ENCODE assay signal across 16 cellular contexts in genomic region chr10:114845978-114846693, GRCh38. TPM values are rescaled to one million over a fixed set of nuclear protein-coding genes. Genes with fewer than 3 reads are reported as not detected.
DNase-seq lines count a peak whose midpoint lies in the region; ATAC-seq, FAIRE-seq and TF ChIP-seq lines count a peak whose summit lies in the region.
"Had no signal": no experiment of that assay in that cellular context is flagged by ENCODE, and none has a peak within 500 bp of the region (broad histone marks: within the 10 kb centered on the region; RNA-seq: fewer than 3 reads in every experiment).

No MANE protein-coding gene starts in this region.

- no peak for TF ChIP-seq POLR2A in endothelial cell of umbilical vein (IDR thresholded peaks at IDR 0.05; ENCODE audit: low read depth, low read length)

- H3K4me1 ChIP-seq in OCI-LY7 (ENCODE audit: insufficient read depth, low read length, poor library complexity, severe bottlenecking) (no peaks in the 10 kb centered on the region), endothelial cell of umbilical vein (ENCODE audit: control insufficient read depth, extremely low read depth, insufficient read depth, low read length) (no peaks in the 10 kb centered on the region), kidney (ENCODE audit: control insufficient read depth in 1 of 2, insufficient read depth in 1 of 2, low read depth in 1 of 2, low read length in 2 of 2) (no peaks in the 10 kb centered on the region)
- H3K4me1 ChIP-seq: BE2C had no signal

- H3K4me1 Mint-ChIP-seq in activated naive CD4-positive, alpha-beta T cell treated with anti-CD3 and anti-CD28 coated beads, Interleukin-2, amount 50 U/mL, for 24 hours: peaks cover 4% of the 10 kb centered on the region
- H3K4me1 Mint-ChIP-seq: H9 had no signal

- H3K9me3 Mint-ChIP-seq in activated naive CD4-positive, alpha-beta T cell treated with anti-CD3 and anti-CD28 coated beads, Interleukin-2, amount 50 U/mL, for 24 hours: no peaks in the 10 kb centered on the region
- H3K9me3 Mint-ChIP-seq in activated naive CD4-positive, alpha-beta T cell treated with anti-CD3 and anti-CD28 coated beads, Interleukin-2, amount 50 U/mL, for 72 hours: no peaks in the 10 kb centered on the region
- H3K9me3 Mint-ChIP-seq: CD4-positive, alpha-beta memory T cell; H9 had no signal

- no peak for ATAC-seq in activated naive CD4-positive, alpha-beta T cell treated with anti-CD3 and anti-CD28 coated beads, Interleukin-2, amount 50 U/mL, for 72 hours
- peak; percentile 68 for ATAC-seq in GM18498 (IDR thresholded peaks at IDR 0.05; ENCODE audit: unreplicated experiment)

- H3K27me3 Mint-ChIP-seq in activated naive CD4-positive, alpha-beta T cell treated with anti-CD3 and anti-CD28 coated beads, Interleukin-2, amount 50 U/mL, for 24 hours: no peaks in the 10 kb centered on the region
- H3K27me3 Mint-ChIP-seq: CD4-positive, alpha-beta memory T cell had no signal

- dilution Hi-C loops in endothelial cell of umbilical vein (cut with MboI; ENCODE audit: extremely low pct_ligation_motif_present, low sequenced_read_pairs): no loop called here

- POLR2A ChIA-PET in OCI-LY7 (lab: Charles Lee) (interaction anchor here (0.6 kb wide), 2 partner anchors 34 to 654 kb away, joined by 4 to 5 read pairs; no protein-coding TSS in a partner anchor), endothelial cell of umbilical vein (lab: Charles Lee) (no interaction called here)

- H3K27me3 ChIP-seq in endothelial cell of umbilical vein (ENCODE audit: control insufficient read depth in 2 of 2, insufficient read depth in 2 of 2, low read length in 2 of 2): no peaks in the 10 kb centered on the region
- H3K27me3 ChIP-seq: BE2C had no signal

- H4K20me1 ChIP-seq in OCI-LY7 (ENCODE audit: insufficient read depth, low read length): no peaks in the 10 kb centered on the region
- no peaks in the 10 kb centered on the region for H4K20me1 ChIP-seq in endothelial cell of umbilical vein (replicated peaks; ENCODE audit: control insufficient read depth, extremely low read depth, insufficient read depth, low read length)

- intact Hi-C loops in OCI-LY7 (cut with micrococcal nuclease; ENCODE audit: unreplicated experiment) (no loop called here), endothelial cell of umbilical vein (cut with micrococcal nuclease) (no loop called here), kidney (cut with DNase I) (no loop called here)

- H3K27ac ChIP-seq in OCI-LY7 (ENCODE audit: low read depth, low read length, poor library complexity, severe bottlenecking) (no peak overlapping the region), endothelial cell of umbilical vein (ENCODE audit: insufficient read depth, low read depth, low read length) (no peak overlapping the region), kidney (ENCODE audit: low read depth in 2 of 2, low read length in 2 of 2) (no peak overlapping the region)
- H3K27ac ChIP-seq: C4-2B, HL-60 had no signal

- no peak overlapping the region for H3K4me3 ChIP-seq in OCI-LY7 (ENCODE audit: low read depth, low read length, poor library complexity, severe bottlenecking)
- no peak overlapping the region for H3K4me3 ChIP-seq in endothelial cell of umbilical vein (replicated peaks in 1 of 3; ENCODE audit: insufficient read depth in 1 of 3, low read depth in 1 of 3, low read length in 3 of 3)
- H3K4me3 ChIP-seq in kidney (ENCODE audit: low read length in 2 of 2): no peak overlapping the region

- CTCF ChIA-PET in OCI-LY7 (lab: Charles Lee; ENCODE audit: unreplicated experiment): no interaction called here
- CTCF ChIA-PET in endothelial cell of umbilical vein (lab: Charles Lee): no interaction called here

- peak; percentile 26 for FAIRE-seq in endothelial cell of umbilical vein (lab: Jason Lieb, UNC)
- no peak for FAIRE-seq in kidney (lab: Jason Lieb, UNC)
- FAIRE-seq: GM12891 had no signal

- H3K9me1 ChIP-seq in endothelial cell of umbilical vein (replicated peaks; ENCODE audit: control insufficient read depth, extremely low read depth, insufficient read depth, low read length): no peaks in the 10 kb centered on the region

- no peaks in the 10 kb centered on the region for H3K9me2 ChIP-seq in OCI-LY7 (ENCODE audit: insufficient read depth, low read length)

- BruUV-seq in OCI-LY7 (replicated peaks; lab: Mats Ljungman, UMichigan): TSS peak; percentile 34
- no TSS peak for BruUV-seq in endothelial cell of umbilical vein (replicated peaks; lab: Mats Ljungman, UMichigan)

- H3K9ac ChIP-seq in endothelial cell of umbilical vein (replicated peaks; ENCODE audit: extremely low read depth, insufficient read depth, low read length) (no peak overlapping the region), kidney (ENCODE audit: low read length in 2 of 2) (no peak overlapping the region)

- no peak overlapping the region for H3K4me3 Mint-ChIP-seq in activated naive CD4-positive, alpha-beta T cell treated with anti-CD3 and anti-CD28 coated beads, Interleukin-2, amount 50 U/mL, for 24 hours
- H3K4me3 Mint-ChIP-seq: CD4-positive, alpha-beta memory T cell; H9 had no signal

- H3K36me3 Mint-ChIP-seq in activated naive CD4-positive, alpha-beta T cell treated with anti-CD3 and anti-CD28 coated beads, Interleukin-2, amount 50 U/mL, for 24 hours: peaks cover 21% of the 10 kb centered on the region
- peaks cover 17 to 39% of the 10 kb centered on the region in 2 donors for H3K36me3 Mint-ChIP-seq in activated naive CD4-positive, alpha-beta T cell treated with anti-CD3 and anti-CD28 coated beads, Interleukin-2, amount 50 U/mL, for 72 hours

- H3K9me3 ChIP-seq in OCI-LY7 (ENCODE audit: low read length) (no peaks in the 10 kb centered on the region; the same call in 1 of the 2 replicates), endothelial cell of umbilical vein (replicated peaks; ENCODE audit: control insufficient read depth, insufficient read depth, low read length) (no peaks in the 10 kb centered on the region), kidney (ENCODE audit: control insufficient read depth in 1 of 2, low read length in 2 of 2) (no peaks in the 10 kb centered on the region)
- H3K9me3 ChIP-seq: BE2C had no signal

- H3K79me2 ChIP-seq in OCI-LY7 (ENCODE audit: insufficient read depth, low read depth, low read length) (no peaks in the 10 kb centered on the region), endothelial cell of umbilical vein (ENCODE audit: control insufficient read depth, insufficient read depth, low read length) (no peaks in the 10 kb centered on the region)

- DNase-seq in activated naive CD4-positive, alpha-beta T cell treated with anti-CD3 and anti-CD28 coated beads, Interleukin-2, amount 50 U/mL, for 72 hours (ENCODE audit: low spot score in 2 of 2): no peak
- DNase-seq in OCI-LY7 (ENCODE audit: low spot score) (no peak), endothelial cell of umbilical vein (ENCODE audit: low read depth, low spot score) (no peak), NCI-H1092 treated with DMSO at 0.1 percent for 48 hours (lab: John Stamatoyannopoulos, UW) (no peak), kidney (no peak), NCI-H774 (lab: John Stamatoyannopoulos, UW) (no peak)
- DNase-seq: BE2C; CD4-positive, alpha-beta memory T cell; DMS79; GOT3; H9 had no signal

- H2AFZ ChIP-seq in OCI-LY7 (ENCODE audit: low read length) (no peak overlapping the region), endothelial cell of umbilical vein (ENCODE audit: low read depth, low read length) (no peak overlapping the region)

- no peak overlapping the region for H3K4me2 ChIP-seq in OCI-LY7 (ENCODE audit: low read length)
- no peak overlapping the region for H3K4me2 ChIP-seq in endothelial cell of umbilical vein (ENCODE audit: insufficient read depth, low read length)

- H3K27ac Mint-ChIP-seq in activated naive CD4-positive, alpha-beta T cell treated with anti-CD3 and anti-CD28 coated beads, Interleukin-2, amount 50 U/mL, for 24 hours: peak overlapping the region; percentile 59
- no peak overlapping the region for H3K27ac Mint-ChIP-seq in activated naive CD4-positive, alpha-beta T cell treated with anti-CD3 and anti-CD28 coated beads, Interleukin-2, amount 50 U/mL, for 72 hours
- H3K27ac Mint-ChIP-seq: H9 had no signal

- H3K36me3 ChIP-seq in OCI-LY7 (ENCODE audit: insufficient read depth, low read length): peaks cover 55% of the 10 kb centered on the region
- H3K36me3 ChIP-seq in endothelial cell of umbilical vein (ENCODE audit: control insufficient read depth in 2 of 2, extremely low read depth in 1 of 2, insufficient read depth in 2 of 2, low read length in 2 of 2): peaks cover 23 to 25% of the 10 kb centered on the region in 2 experiments
- H3K36me3 ChIP-seq in kidney (ENCODE audit: control insufficient read depth in 1 of 2, insufficient read depth in 2 of 2, low read length in 2 of 2): peaks cover 24 to 40% of the 10 kb centered on the region in 2 donors

- TF ChIP-seq CTCF in OCI-LY7 (conservative IDR thresholded peaks at IDR 0.05; ENCODE audit: low read length): no peak
- no peak for TF ChIP-seq CTCF in endothelial cell of umbilical vein (IDR thresholded peaks at IDR 0.05; ENCODE audit: extremely low read depth in 1 of 2, insufficient read depth in 1 of 2, low read depth in 1 of 2, low read length in 2 of 2)
- TF ChIP-seq CTCF in kidney (IDR thresholded peaks at IDR 0.05; ENCODE audit: borderline replicate concordance, extremely low read depth, insufficient read depth): no peak

TF ChIP-seq in endothelial cell of umbilical vein, 7 proteins besides CTCF, POLR2A, EP300 and RAD21:
- TF ChIP-seq MYC (IDR thresholded peaks at IDR 0.05; ENCODE audit: low read depth, low read length) (no peak), FOS (IDR thresholded peaks at IDR 0.05; ENCODE audit: borderline replicate concordance, insufficient read depth, low read length) (no peak)

RNA-seq across cellular contexts. Expression of gene FHIP2A, which starts 24.6 kb away (rescaled TPM):
- 10 to 100 TPM; 14.3 to 21.6 TPM for total RNA-seq in activated naive CD4-positive, alpha-beta T cell treated with anti-CD3 and anti-CD28 coated beads, Interleukin-2, amount 50 U/mL, for 72 hours
- total RNA-seq in OCI-LY7 (2014; rRNA removed; shearing (Covaris generic)): 4.2 and 10.1 TPM in 2 replicates
- total RNA-seq in OCI-LY7 (2022): 13.2 and 15.9 TPM in 2 replicates
- total RNA-seq in endothelial cell of umbilical vein: 34.8 and 39.6 TPM in 2 replicates
- polyA plus RNA-seq in endothelial cell of umbilical vein: 10.5 and 13.3 TPM in 2 replicates
- 8.3 and 8.7 TPM in 2 replicates for polyA plus RNA-seq in endothelial cell of umbilical vein (2011; cell fraction: cytosol; rRNA removed)
- polyA plus RNA-seq in endothelial cell of umbilical vein (2011; cell fraction: nucleus; rRNA removed): 50.7 and 58.3 TPM in 2 replicates
- polyA plus RNA-seq in endothelial cell of umbilical vein (2012): 21.1 and 24.6 TPM in 2 replicates
- polyA minus RNA-seq in endothelial cell of umbilical vein: 30.5 and 39.0 TPM in 2 replicates
- polyA minus RNA-seq in endothelial cell of umbilical vein (2011; cell fraction: cytosol; rRNA and poly(A)+ RNA removed): 18.3 TPM
- 59.9 and 64.7 TPM in 2 replicates for polyA minus RNA-seq in endothelial cell of umbilical vein (2011; cell fraction: nucleus; rRNA and poly(A)+ RNA removed)
- 26.2 TPM for total RNA-seq in kidney
- polyA plus RNA-seq in kidney (ENCODE audit: insufficient read depth, low read depth, low replicate concordance): 5.2 TPM
